Comparison of ENCODE assay signal across 23 cellular contexts in the genomic region with DNA sequence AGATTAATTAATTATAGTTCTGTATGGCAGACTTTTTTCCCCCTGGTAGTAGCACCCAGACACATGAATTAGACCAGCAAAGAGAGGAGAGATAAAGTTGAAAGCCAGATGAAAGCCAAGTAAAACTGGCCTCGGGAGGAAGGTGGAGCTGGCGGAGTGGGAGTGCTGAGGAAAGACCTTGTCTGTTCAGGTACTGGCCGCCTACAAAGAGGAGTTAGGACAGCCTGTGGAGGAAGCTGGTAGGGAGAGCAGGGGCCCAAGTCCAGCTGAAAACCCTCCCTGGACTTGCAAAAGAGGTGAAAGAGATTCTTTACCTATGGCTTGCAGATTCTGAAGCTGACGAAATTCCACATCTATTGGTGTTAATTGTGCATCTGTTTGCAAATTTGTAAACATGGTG. TPM values are rescaled to one million over a fixed set of nuclear protein-coding genes. Genes with fewer than 3 reads are reported as not detected.
DNase-seq lines count a peak whose midpoint lies in the region; ATAC-seq lines count a peak whose summit lies in the region.
"Had no signal": no experiment of that assay in that cellular context is flagged by ENCODE, and none has a peak within 500 bp of the region (broad histone marks: within the 10 kb centered on the region; RNA-seq: fewer than 3 reads in every experiment).

No MANE protein-coding gene starts in this region.

- H2AFZ ChIP-seq in trophoblast cell (ENCODE audit: insufficient read depth, low read length, poor library complexity) = no peak overlapping the region

- H3K36me3 ChIP-seq in trophoblast cell (ENCODE audit: control insufficient read depth in 1 of 2, insufficient read depth in 2 of 2, low read length in 2 of 2) = peaks cover 2 to 3% of the 10 kb centered on the region in 2 experiments
- H3K36me3 ChIP-seq: BLaER1 had no signal

- no peak overlapping the region for H3K18ac ChIP-seq in trophoblast cell (ENCODE audit: low read length)

- no peak overlapping the region for H3K14ac ChIP-seq in trophoblast cell (ENCODE audit: low read length)

- H4K8ac ChIP-seq in trophoblast cell (ENCODE audit: low read depth, low read length) = no peak overlapping the region

- no CpG with 5 or more reads among the region's 4 CpGs for WGBS in trophoblast cell (ENCODE audit: extremely low coverage, insufficient coverage, insufficient read length)

- no peak overlapping the region for H2BK12ac ChIP-seq in trophoblast cell (ENCODE audit: low read length)

- no peak overlapping the region for H2BK5ac ChIP-seq in trophoblast cell (ENCODE audit: low read depth, low read length, poor library complexity)

- no peak overlapping the region for H2BK120ac ChIP-seq in trophoblast cell (ENCODE audit: insufficient read depth, low read length, poor library complexity)

- H3K9ac ChIP-seq in trophoblast cell (ENCODE audit: low read length) = no peak overlapping the region
- H3K9ac ChIP-seq: BLaER1, SK-N-SH had no signal

- no peaks in the 10 kb centered on the region for H3K9me3 ChIP-seq in trophoblast cell (ENCODE audit: insufficient read depth, low read depth, low read length)
- H3K9me3 ChIP-seq: SK-N-SH had no signal

- H3K79me2 ChIP-seq in trophoblast cell (ENCODE audit: control insufficient read depth, insufficient read depth, low read length, poor library complexity) = peaks cover 2% of the 10 kb centered on the region

- no peaks in the 10 kb centered on the region for H3K27me3 ChIP-seq in trophoblast cell (ENCODE audit: insufficient read depth, low read length)
- H3K27me3 ChIP-seq: BLaER1 had no signal

- DNase-seq in ELF-1 (ENCODE audit: low read depth, low spot score) (peak; percentile 72), NCI-H526 (lab: John Stamatoyannopoulos, UW) (peak; percentile 43 to 58), left lobe of liver (ENCODE audit: low spot score) (no peak), trophoblast cell (no peak), NCI-H1105 (lab: John Stamatoyannopoulos, UW) (no peak), C1 segment of cervical spinal cord (lab: John Stamatoyannopoulos, UW) (no peak), foreskin melanocyte (no peak)
- DNase-seq in activated CD4-positive, alpha-beta T cell treated with anti-CD3 and anti-CD28 coated beads for 4 hours = no peak
- DNase-seq: ACHN; CD8-positive, alpha-beta T cell; DND-41; GOT3; Karpas-422; NCI-H187 treated with DMSO at 0.1 percent for 48 hours; NCI-H2107; NCI-H774; NK-92 treated with Interleukin-12 subunit alpha and Interleukin-12 subunit beta, amount 100 ng/mL, for 24 hours; SIG-M5; SK-N-SH had no signal

- no peak overlapping the region for H3K27ac ChIP-seq in trophoblast cell (ENCODE audit: low read depth, low read length)
- H3K27ac ChIP-seq: 22Rv1, BLaER1, RWPE1 had no signal

- peaks cover 3 to 9% of the 10 kb centered on the region in 2 experiments for H3K4me1 ChIP-seq in trophoblast cell (ENCODE audit: control insufficient read depth in 1 of 2, insufficient read depth in 2 of 2, low read length in 2 of 2)
- H3K4me1 ChIP-seq: BLaER1 had no signal

- H3K4me3 ChIP-seq in trophoblast cell (ENCODE audit: low read depth, low read length) = no peak overlapping the region
- H3K4me3 ChIP-seq: BLaER1 had no signal

- peak; percentile 67 for ATAC-seq in left lobe of liver
- ATAC-seq: CD8-positive, alpha-beta T cell had no signal

- H3K4ac ChIP-seq in trophoblast cell (ENCODE audit: low read depth, low read length) = peak overlapping the region; percentile 64

- H4K12ac ChIP-seq in trophoblast cell (ENCODE audit: low read depth, low read length) = no peak overlapping the region

- no peak overlapping the region for H2AK5ac ChIP-seq in trophoblast cell (ENCODE audit: low read length)

- no peak overlapping the region for H4K91ac ChIP-seq in trophoblast cell (ENCODE audit: low read depth, low read length)

- no peaks in the 10 kb centered on the region for H3K79me1 ChIP-seq in trophoblast cell (ENCODE audit: low read length)

- H3K23ac ChIP-seq in trophoblast cell (ENCODE audit: low read length) = no peak overlapping the region

- H3K4me2 ChIP-seq in trophoblast cell (ENCODE audit: low read length) = no peak overlapping the region
- H3K4me2 ChIP-seq: BLaER1, SK-N-SH had no signal

RNA-seq across cellular contexts. Expression of a gene that starts 11.7 kb away (rescaled TPM):
- 4.7 TPM for total RNA-seq in left lobe of liver
- polyA plus RNA-seq in trophoblast cell (2013) = 14.5 and 14.6 TPM in 2 replicates
- total RNA-seq: CD8-positive, alpha-beta T cell had no signal
- polyA plus RNA-seq: SK-N-SH had no signal

RNA-seq across cellular contexts. Expression of a gene that starts 32.3 kb away (rescaled TPM):
- 0.78 TPM for total RNA-seq in left lobe of liver
- 4.8 TPM in 2 replicates for polyA plus RNA-seq in trophoblast cell (2013)
- total RNA-seq: CD8-positive, alpha-beta T cell; NCI-H460 had no signal
- polyA plus RNA-seq: SK-N-SH had no signal

Comparison
In these comparisons a context has a peak if more than half of its experiments do, and no peak if none do; other contexts are left out.
1. DNase-seq: peak in ELF-1 (single experiment) and NCI-H526 (2 of 2); none in left lobe of liver (single experiment), trophoblast cell (0 of 2), NCI-H1105 (single experiment), C1 segment of cervical spinal cord (0 of 14), foreskin melanocyte (single experiment) and activated CD4-positive, alpha-beta T cell treated with anti-CD3 and anti-CD28 coated beads for 4 hours (0 of 2).